14 cellular contexts compared by ENCODE assay signal in the genomic region with DNA sequence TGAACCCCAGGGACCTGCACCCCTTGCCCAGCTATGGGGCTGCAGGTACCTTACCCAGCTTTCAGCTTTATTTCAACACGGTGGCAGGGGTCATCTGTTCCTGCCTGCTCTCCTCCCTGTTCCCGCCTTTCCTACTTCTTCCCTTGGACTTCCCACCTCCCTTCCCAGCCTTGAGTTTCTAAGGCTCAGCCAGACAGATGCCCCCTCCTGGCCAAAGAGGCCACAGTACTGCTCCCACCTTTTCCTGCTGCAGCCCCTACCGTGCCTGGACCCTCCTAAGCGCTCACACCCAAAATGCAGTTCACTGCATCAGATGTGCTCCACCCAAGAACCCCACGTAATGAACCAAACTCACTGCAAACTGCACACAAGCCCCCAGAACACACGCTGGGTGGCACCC. TPM values are rescaled to one million over a fixed set of nuclear protein-coding genes. Genes with fewer than 3 reads are reported as not detected.
DNase-seq lines count a peak whose midpoint lies in the region; ATAC-seq and TF ChIP-seq lines count a peak whose summit lies in the region.
"Had no signal": no experiment of that assay in that cellular context is flagged by ENCODE, and none has a peak within 500 bp of the region (broad histone marks: within the 10 kb centered on the region; RNA-seq: fewer than 3 reads in every experiment).

No MANE protein-coding gene starts in this region.

- peak in 1 of 2 donors; percentile 45 for DNase-seq in cardiac muscle cell (ENCODE audit: low read depth in 1 of 2, low spot score in 1 of 2)
- no peak for DNase-seq in left ventricle myocardium superior
- peak; percentile 34 for DNase-seq in RPMI7951 (ENCODE audit: low read depth)
- peak; percentile 33 for DNase-seq in fibroblast of mammary gland (ENCODE audit: low read depth)
- no peak for DNase-seq in type B pancreatic cell (ENCODE audit: extremely low spot score, unreplicated experiment)
- DNase-seq in heart left ventricle = no peak
- DNase-seq in stimulated activated CD4-positive, alpha-beta T cell treated with anti-CD3 and anti-CD28 coated beads, Interleukin-1b, Interleukin-23, amount 100 ng/mL, for 48 hours = no peak
- DNase-seq: activated T-cell treated with anti-CD3 and anti-CD28 coated beads, Interleukin-2, amount 50 U/mL, for 4 hours; NCI-H1694 treated with DMSO at 0.1 percent for 48 hours; right cardiac atrium had no signal

- H3K27me3 Mint-ChIP-seq in type B pancreatic cell = no peaks in the 10 kb centered on the region
- H3K27me3 Mint-ChIP-seq: central memory CD8-positive, alpha-beta T cell had no signal

- peaks cover 46% of the 10 kb centered on the region for H3K36me3 ChIP-seq in cardiac muscle cell
- H3K36me3 ChIP-seq in heart left ventricle = peaks cover 0 to 99% (median 93%) of the 10 kb centered on the region in 9 donors

- ATAC-seq in left ventricle myocardium superior (no peak), heart left ventricle (no peak), HG03439 (IDR thresholded peaks at IDR 0.05; ENCODE audit: unreplicated experiment) (no peak)
- ATAC-seq: activated T-cell treated with anti-CD3 and anti-CD28 coated beads, Interleukin-2, amount 50 U/mL, for 4 hours; right cardiac atrium had no signal

- no peaks in the 10 kb centered on the region for H3K4me1 Mint-ChIP-seq in type B pancreatic cell (ENCODE audit: unreplicated experiment)

- H3K27ac Mint-ChIP-seq in type B pancreatic cell = no peak overlapping the region

- H3K4me1 ChIP-seq in cardiac muscle cell (ENCODE audit: low read depth) = no peaks in the 10 kb centered on the region
- no peaks in the 10 kb centered on the region for H3K4me1 ChIP-seq in heart left ventricle
- H3K4me1 ChIP-seq: vagina had no signal

- no peak overlapping the region for H3K27ac ChIP-seq in cardiac muscle cell
- H3K27ac ChIP-seq in heart left ventricle = no peak overlapping the region
- H3K27ac ChIP-seq: vagina had no signal

- H3K4me3 Mint-ChIP-seq in type B pancreatic cell = no peak overlapping the region
- H3K4me3 Mint-ChIP-seq: activated T-cell treated with anti-CD3 and anti-CD28 coated beads, Interleukin-2, amount 50 U/mL, for 4 hours; central memory CD8-positive, alpha-beta T cell had no signal

- H3K9me3 Mint-ChIP-seq in type B pancreatic cell = no peaks in the 10 kb centered on the region
- H3K9me3 Mint-ChIP-seq: activated T-cell treated with anti-CD3 and anti-CD28 coated beads, Interleukin-2, amount 50 U/mL, for 4 hours; central memory CD8-positive, alpha-beta T cell had no signal

- H3K27me3 ChIP-seq in cardiac muscle cell = no peaks in the 10 kb centered on the region
- no peaks in the 10 kb centered on the region for H3K27me3 ChIP-seq in heart left ventricle
- H3K27me3 ChIP-seq: vagina had no signal

- H3K4me3 ChIP-seq in cardiac muscle cell (no peak overlapping the region), fibroblast of mammary gland (ENCODE audit: control insufficient read depth, low read depth, low read length) (no peak overlapping the region), heart left ventricle (no peak overlapping the region)
- H3K4me3 ChIP-seq: vagina had no signal

- TF ChIP-seq CTCF in cardiac muscle cell (IDR thresholded peaks at IDR 0.05; ENCODE audit: low read depth, low read length) (peak; percentile 51), fibroblast of mammary gland (conservative IDR thresholded peaks at IDR 0.05; ENCODE audit: control insufficient read depth, insufficient read depth, low read depth, low read length) (peak; percentile 38), type B pancreatic cell (conservative IDR thresholded peaks at IDR 0.05) (peak; percentile 62), heart left ventricle (IDR thresholded peaks at IDR 0.05) (peak in 4 of 12 donors; percentile 12 to 22 (median 14))

- intact Hi-C loops in left ventricle myocardium superior (cut with micrococcal nuclease) (no loop called here), heart left ventricle (cut with DNase I) (loop anchor here in 2 of 10 donors (5.0 to 10.0 kb wide), 2 partner anchors 39 to 47 kb away; no protein-coding TSS in a partner anchor)

- 71 to 75% (median 72%) methylated on average over 6 of the region's 6 CpGs for WGBS in heart left ventricle, 4 donors

- H3K9me3 ChIP-seq in cardiac muscle cell (ENCODE audit: low read depth) (no peaks in the 10 kb centered on the region), heart left ventricle (no peaks in the 10 kb centered on the region)
- H3K9me3 ChIP-seq: vagina had no signal

- TF ChIP-seq POLR2A in heart left ventricle (IDR thresholded peaks at IDR 0.05) = no peak

- peaks cover 17% of the 10 kb centered on the region for H3K36me3 Mint-ChIP-seq in type B pancreatic cell

RNA-seq across cellular contexts. Expression of gene NOC2L, which starts 7.7 kb away (rescaled TPM):
- total RNA-seq in cardiac muscle cell (98.2 and 119 TPM in 2 replicates), left ventricle myocardium superior (46.8 TPM), type B pancreatic cell (ENCODE audit: low replicate concordance) (75.1 and 87.2 TPM in 2 replicates), heart left ventricle (10 to 100 TPM; 36.0 to 63.6 (median 43.3) TPM)
- polyA plus RNA-seq in cardiac muscle cell (95.4 and 122 TPM in 2 replicates), heart left ventricle (10 to 100 TPM; 55.1 to 85.3 TPM)
- total RNA-seq in RPMI7951 (2014; rRNA removed; shearing (Covaris generic)) = 68.1 and 71.6 TPM in 2 replicates

RNA-seq across cellular contexts. Expression of gene KLHL17, which starts 9.0 kb away (rescaled TPM):
- total RNA-seq in cardiac muscle cell (16.2 and 42.9 TPM in 2 replicates), left ventricle myocardium superior (6.6 TPM), type B pancreatic cell (ENCODE audit: low replicate concordance) (31.5 and 42.2 TPM in 2 replicates), heart left ventricle (1 to 10 TPM; 1.6 to 6.8 (median 4.7) TPM)
- polyA plus RNA-seq in cardiac muscle cell (31.5 and 40.6 TPM in 2 replicates), heart left ventricle (1 to 10 TPM; 5.4 to 5.5 TPM)
- 5.0 and 5.4 TPM in 2 replicates for total RNA-seq in RPMI7951 (2014; rRNA removed; shearing (Covaris generic))

RNA-seq across cellular contexts. Expression of gene PLEKHN1, which starts 14.9 kb away (rescaled TPM):
- 0.36 TPM in 1 of 2 replicates, not detected in the other for total RNA-seq in cardiac muscle cell
- 0.60 TPM in 2 replicates for polyA plus RNA-seq in cardiac muscle cell
- total RNA-seq in left ventricle myocardium superior = not detected
- total RNA-seq in RPMI7951 (2014; rRNA removed; shearing (Covaris generic)) = 0.60 and 0.88 TPM in 2 replicates
- 6.4 and 16.7 TPM in 2 replicates for total RNA-seq in type B pancreatic cell (ENCODE audit: low replicate concordance)
- under 1 TPM in 2 of 9 donors, not detected in 7; 0.37 to 0.63 TPM for total RNA-seq in heart left ventricle
- polyA plus RNA-seq in heart left ventricle = under 1 TPM; 0.15 TPM

RNA-seq across cellular contexts. Expression of gene SAMD11, which starts 27.6 kb away (rescaled TPM):
- 90.7 and 146 TPM in 2 replicates for total RNA-seq in cardiac muscle cell
- 32.2 and 63.3 TPM in 2 replicates for polyA plus RNA-seq in cardiac muscle cell
- total RNA-seq in left ventricle myocardium superior = 2.1 TPM
- 0.20 and 0.48 TPM in 2 replicates for total RNA-seq in RPMI7951 (2014; rRNA removed; shearing (Covaris generic))
- total RNA-seq in type B pancreatic cell (ENCODE audit: low replicate concordance) = 13.1 and 50.5 TPM in 2 replicates
- total RNA-seq in heart left ventricle = 1 to 10 TPM in 4 of 9 donors, under 1 TPM in 5; 0.38 to 3.2 (median 0.96) TPM
- polyA plus RNA-seq in heart left ventricle = 1 to 10 TPM in 1 of 2 donors, under 1 TPM in 1; 0.54 to 1.3 TPM
- total RNA-seq: activated T-cell treated with anti-CD3 and anti-CD28 coated beads, Interleukin-2, amount 50 U/mL, for 4 hours had no signal

RNA-seq across cellular contexts. Expression of gene PERM1, which starts 30.5 kb away (rescaled TPM):
- total RNA-seq in cardiac muscle cell (0.49 and 1.0 TPM in 2 replicates), left ventricle myocardium superior (187 TPM), type B pancreatic cell (ENCODE audit: low replicate concordance) (0.34 and 0.62 TPM in 2 replicates), heart left ventricle (100 to 1,000 TPM in 6 of 9 donors, 10 to 100 TPM in 3; 52.8 to 149 (median 104) TPM)
- polyA plus RNA-seq in cardiac muscle cell (0.71 and 0.77 TPM in 2 replicates), heart left ventricle (100 to 1,000 TPM in 1 of 2 donors, 10 to 100 TPM in 1; 53.3 to 353 TPM)
- total RNA-seq in RPMI7951 (2014; rRNA removed; shearing (Covaris generic)) = 0.12 TPM in 1 of 2 replicates, not detected in the other
- total RNA-seq: activated T-cell treated with anti-CD3 and anti-CD28 coated beads, Interleukin-2, amount 50 U/mL, for 4 hours; mesenteric fat pad; vagina had no signal

Comparison
In these comparisons a context has a peak if more than half of its experiments do, and no peak if none do; other contexts are left out.
1. DNase-seq: peak in RPMI7951 (single experiment) and fibroblast of mammary gland (single experiment); none in left ventricle myocardium superior (single experiment), type B pancreatic cell (single experiment), heart left ventricle (0 of 5) and stimulated activated CD4-positive, alpha-beta T cell treated with anti-CD3 and anti-CD28 coated beads, Interleukin-1b, Interleukin-23, amount 100 ng/mL, for 48 hours (single experiment).